In genomic region chr15:50543556-50543955, GRCh38 we compare ENCODE assay signal across 2 cellular contexts.
TF ChIP-seq lines count a peak whose summit lies in the region.

No MANE protein-coding gene starts in this region.

TF ChIP-seq in A549, 52 proteins besides CTCF, POLR2A, EP300 and RAD21 (continued from another document):
- TF ChIP-seq FOSL2 (IDR thresholded peaks at IDR 0.05) = no peak
- TF ChIP-seq FOSL2 (CRISPR knock-in tag; IDR thresholded peaks at IDR 0.05) = no peak
- no peak for TF ChIP-seq NR3C1 (IDR thresholded peaks at IDR 0.05)
- TF ChIP-seq BCL3 (IDR thresholded peaks at IDR 0.05) = no peak
- no peak for TF ChIP-seq TFCP2L1 (CRISPR knock-in tag; IDR thresholded peaks at IDR 0.05)
- no peak for TF ChIP-seq ELK1 (IDR thresholded peaks at IDR 0.05; ENCODE audit: low read depth, low read length)
- TF ChIP-seq RARB (CRISPR knock-in tag; IDR thresholded peaks at IDR 0.05) = no peak
- TF ChIP-seq POLR2AphosphoS2 (conservative IDR thresholded peaks at IDR 0.05; ENCODE audit: low read length) = no peak
- TF ChIP-seq ZNF302 (CRISPR knock-in tag; IDR thresholded peaks at IDR 0.05) = no peak
- TF ChIP-seq PBX3 (IDR thresholded peaks at IDR 0.05) = no peak
- no peak for TF ChIP-seq ZC3H11A (IDR thresholded peaks at IDR 0.05)
- no peak for TF ChIP-seq HDAC2 (IDR thresholded peaks at IDR 0.05)
- no peak for TF ChIP-seq ATOH8 (CRISPR knock-in tag; IDR thresholded peaks at IDR 0.05; ENCODE audit: low read depth)
- no peak for TF ChIP-seq RNF2 (IDR thresholded peaks at IDR 0.05; ENCODE audit: borderline replicate concordance, low read depth)

TF ChIP-seq in K562, 482 proteins besides CTCF, POLR2A, EP300 and RAD21:
- TF ChIP-seq MGA (IDR thresholded peaks at IDR 0.05) (0 out of 2 replicates have a peak, but pooled peaks have one; percentile 29), ZNF518B (CRISPR knock-in tag; IDR thresholded peaks at IDR 0.05) (no peak), SP2 (IDR thresholded peaks at IDR 0.05; ENCODE audit: extremely low read depth, low read depth, low read length, poor library complexity, severe bottlenecking) (no peak), CEBPG (CRISPR knock-in tag; IDR thresholded peaks at IDR 0.05) (peak; percentile 59; the same call in 1 of the 2 replicates), CEBPG (tag; conservative IDR thresholded peaks at IDR 0.05 in 1 of 2, IDR thresholded peaks at IDR 0.05 in 1 of 2) (no peak), EP400 (IDR thresholded peaks at IDR 0.05) (peak; percentile 27; the same call in 1 of the 2 replicates), ZNF217 (CRISPR knock-in tag; IDR thresholded peaks at IDR 0.05) (no peak), ILK (tag; IDR thresholded peaks at IDR 0.05; ENCODE audit: borderline replicate concordance, low read depth) (no peak), POLR3A (IDR thresholded peaks at IDR 0.05; ENCODE audit: borderline replicate concordance, extremely low read depth, insufficient read depth, insufficient read length) (no peak), KAT8 (IDR thresholded peaks at IDR 0.05; ENCODE audit: low read depth) (no peak), MYC (IDR thresholded peaks at IDR 0.05; ENCODE audit: low read depth, low read length) (peak; percentile 41; the same call in 1 of the 2 replicates), MYC (CRISPR knock-in tag; IDR thresholded peaks at IDR 0.05; ENCODE audit: borderline replicate concordance, low read depth) (no peak), MEIS2 (IDR thresholded peaks at IDR 0.05; ENCODE audit: partially characterized antibody) (peak; percentile 54), ZNF12 (CRISPR knock-in tag; IDR thresholded peaks at IDR 0.05) (no peak), MIER1 (IDR thresholded peaks at IDR 0.05; ENCODE audit: low read depth) (no peak)
